ENCODE assay signal across 3 cellular contexts in the genomic region with DNA sequence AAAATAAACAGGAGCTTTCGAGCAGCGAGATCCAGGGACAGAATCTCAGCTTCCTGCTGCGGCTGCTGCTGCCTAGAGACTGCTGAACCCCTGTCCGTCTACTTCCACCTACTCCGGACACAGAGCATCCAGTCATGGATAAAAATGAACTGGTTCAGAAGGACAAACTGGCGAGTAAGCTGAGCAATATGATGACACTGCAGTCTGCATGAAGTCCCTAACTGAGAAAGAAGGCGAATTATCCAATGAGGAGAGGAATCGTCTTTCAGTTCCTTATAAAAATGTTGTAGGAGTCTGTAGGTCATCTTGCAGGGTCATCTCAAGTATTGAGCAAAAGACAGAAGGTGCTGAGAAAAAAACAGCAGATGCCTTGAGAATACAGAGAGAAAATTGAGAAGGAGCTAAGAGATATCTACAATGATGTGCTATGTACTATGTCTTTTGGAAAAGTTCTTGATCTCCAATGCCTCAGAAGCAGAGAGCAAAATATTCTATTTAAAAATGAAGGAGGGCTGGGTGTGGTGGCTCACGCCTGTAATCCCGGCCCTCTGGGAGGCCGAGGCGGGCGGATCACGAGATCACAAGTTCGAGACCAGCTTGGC.
A peak's percentile ranks its signal among the peaks of the same experiment; 100 is the strongest.
TF ChIP-seq lines count a peak whose summit lies in the region.

No MANE protein-coding gene starts in this region.

TF ChIP-seq in A549, 52 proteins besides CTCF, POLR2A, EP300 and RAD21:
- TF ChIP-seq MAFK (IDR thresholded peaks at IDR 0.05; ENCODE audit: partially characterized antibody), result peak; percentile 14
- TF ChIP-seq RCOR1 (IDR thresholded peaks at IDR 0.05; ENCODE audit: low read depth, low read length), result no peak
TF ChIP-seq in A549: peak in this region for 1.

TF ChIP-seq in HepG2, 621 proteins besides CTCF, POLR2A, EP300 and RAD21:
- TF ChIP-seq BCL6 (CRISPR knock-in tag; IDR thresholded peaks at IDR 0.05) (no peak), MAFK (conservative IDR thresholded peaks at IDR 0.05 in 1 of 2, IDR thresholded peaks at IDR 0.05 in 1 of 2; ENCODE audit: low read length in 2 of 2) (peak; percentile 18 to 29; a peak in 2 of 4 replicates)

TF ChIP-seq in GM12891, 5 proteins besides CTCF, POLR2A, EP300 and RAD21:
- TF ChIP-seq SPI1 (IDR thresholded peaks at IDR 0.05; ENCODE audit: low read depth, low read length) (no peak), TAF1 (IDR thresholded peaks at IDR 0.05; ENCODE audit: low read depth, low read length) (no peak), POLR2AphosphoS5 (IDR thresholded peaks at IDR 0.05; ENCODE audit: low read depth, low read length) (no peak), POU2F2 (IDR thresholded peaks at IDR 0.05; ENCODE audit: low read depth, low read length) (no peak), PAX5 (IDR thresholded peaks at IDR 0.05; ENCODE audit: insufficient read depth, low read length, severe bottlenecking) (no peak)
